In the genomic region with DNA sequence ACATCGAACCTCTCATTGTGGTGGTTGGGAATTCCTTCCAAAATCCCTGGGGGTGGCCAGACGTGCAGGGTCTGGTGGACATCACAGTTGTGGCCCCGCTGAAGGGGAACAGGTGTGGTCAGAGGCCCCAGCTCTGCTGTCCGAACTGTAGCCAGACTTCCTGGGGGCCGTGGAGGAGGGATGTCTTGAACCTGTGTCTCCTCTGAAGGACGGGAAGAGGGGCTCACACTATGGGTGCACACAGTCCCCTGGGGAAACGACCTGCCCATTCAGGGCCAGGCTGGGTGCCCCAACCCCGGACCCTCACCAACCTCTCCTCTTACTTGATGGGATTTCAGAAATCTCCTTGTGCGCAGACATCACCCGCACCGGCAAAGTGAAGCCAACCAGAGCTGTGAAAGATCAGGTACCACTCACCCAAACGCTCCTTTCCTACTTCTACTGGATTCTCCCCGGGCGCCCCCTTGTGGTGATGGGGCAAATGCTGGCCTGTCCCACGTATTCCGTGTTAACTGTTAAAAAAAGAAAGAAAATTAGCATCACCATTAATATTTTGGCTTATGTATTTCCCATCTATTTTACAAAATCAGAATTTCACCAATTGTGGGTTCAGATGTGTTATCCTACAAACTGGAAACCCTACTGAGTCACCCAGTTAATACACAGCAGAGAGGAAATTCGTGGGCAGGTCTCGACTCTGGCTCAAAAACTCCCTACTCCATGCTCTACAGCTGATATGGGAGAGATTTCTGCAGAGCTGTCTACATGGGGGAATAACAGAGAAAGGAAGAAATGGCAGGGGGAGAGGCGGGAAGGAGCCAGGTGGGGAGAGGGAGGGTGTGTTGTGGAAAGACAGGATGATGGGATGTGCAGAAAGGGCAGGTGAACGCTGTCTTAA, we compare ENCODE assay signal across 8 cellular contexts. TPM values are rescaled to one million over a fixed set of nuclear protein-coding genes. Genes with fewer than 3 reads are reported as not detected.
A peak's percentile ranks its signal among the peaks of the same experiment; 100 is the strongest.
DNase-seq lines count a peak whose midpoint lies in the region; ATAC-seq and TF ChIP-seq lines count a peak whose summit lies in the region.

No MANE protein-coding gene starts in this region.

- no peaks in the 10 kb centered on the region for H3K36me3 Mint-ChIP-seq in activated naive CD8-positive, alpha-beta T cell treated with anti-CD3 and anti-CD28 coated beads for 36 hours

- peaks cover 3% of the 10 kb centered on the region for H3K4me1 Mint-ChIP-seq in activated naive CD8-positive, alpha-beta T cell treated with anti-CD3 and anti-CD28 coated beads for 36 hours

- no peaks in the 10 kb centered on the region for H3K4me1 ChIP-seq in DND-41 (ENCODE audit: insufficient read depth, low read length)

- H3K4me3 ChIP-seq in DND-41 (ENCODE audit: low read depth in 1 of 2, low read length in 2 of 2), result no peak overlapping the region
- H3K4me3 ChIP-seq in LNCaP clone FGC (ENCODE audit: low read depth, low read length), result no peak overlapping the region
- no peak overlapping the region for H3K4me3 ChIP-seq in retinal pigment epithelial cell (ENCODE audit: low read length)

- ATAC-seq in DND-41 (ENCODE audit: insufficient read depth, low read depth), result peak; percentile 78; the same call in 2 of the 3 replicates
- ATAC-seq in SK-N-SH treated with all-trans-retinoic acid at 6 μM for 48 hours, result peak; percentile 96
- ATAC-seq in left ventricle myocardium superior, result peak; percentile 53
- no peak for ATAC-seq in HG03039 (IDR thresholded peaks at IDR 0.05; ENCODE audit: unreplicated experiment)
- ATAC-seq in GM21723 (IDR thresholded peaks at IDR 0.05; ENCODE audit: unreplicated experiment), result no peak

- DNase-seq in DND-41, result peak; percentile 57
- peak; percentile 7 for DNase-seq in LNCaP clone FGC (ENCODE audit: low read depth)
- DNase-seq in activated naive CD8-positive, alpha-beta T cell treated with anti-CD3 and anti-CD28 coated beads for 36 hours, result peak; percentile 67
- peak; percentile 69 for DNase-seq in left ventricle myocardium superior
- peak; percentile 11 for DNase-seq in retinal pigment epithelial cell (ENCODE audit: low read depth)

- no peaks in the 10 kb centered on the region for H3K27me3 ChIP-seq in DND-41 (ENCODE audit: insufficient read depth, low read length, poor library complexity)

- peaks cover 7% of the 10 kb centered on the region for H4K20me1 ChIP-seq in DND-41 (ENCODE audit: insufficient read depth, low read length)

- no peak overlapping the region for H3K9ac ChIP-seq in DND-41 (ENCODE audit: low read depth, low read length)

- H3K79me2 ChIP-seq in DND-41 (ENCODE audit: insufficient read depth, low read length), result no peaks in the 10 kb centered on the region

- no peaks in the 10 kb centered on the region for H3K9me3 Mint-ChIP-seq in activated naive CD8-positive, alpha-beta T cell treated with anti-CD3 and anti-CD28 coated beads for 36 hours

- no peak overlapping the region for H3K4me2 ChIP-seq in DND-41 (ENCODE audit: insufficient read depth, low read length)

- no peak overlapping the region for H3K27ac ChIP-seq in DND-41 (ENCODE audit: low read length)

- intact Hi-C loops in left ventricle myocardium superior (cut with micrococcal nuclease), result no loop called here

- H3K36me3 ChIP-seq in DND-41 (ENCODE audit: insufficient read depth, low read length), result no peaks in the 10 kb centered on the region

- peaks cover 23% of the 10 kb centered on the region for H3K27me3 Mint-ChIP-seq in activated naive CD8-positive, alpha-beta T cell treated with anti-CD3 and anti-CD28 coated beads for 36 hours

- no peak overlapping the region for H2AFZ ChIP-seq in DND-41 (ENCODE audit: low read depth, low read length)

- no peaks in the 10 kb centered on the region for H3K9me3 ChIP-seq in DND-41 (ENCODE audit: insufficient read depth, low read length, severe bottlenecking)

- no peak overlapping the region for H3K27ac Mint-ChIP-seq in activated naive CD8-positive, alpha-beta T cell treated with anti-CD3 and anti-CD28 coated beads for 36 hours

- TF ChIP-seq CTCF in DND-41 (IDR thresholded peaks at IDR 0.05; ENCODE audit: borderline replicate concordance, extremely low read depth, low read length, poor library complexity, severe bottlenecking), result peak; percentile 84
- TF ChIP-seq CTCF in LNCaP clone FGC (IDR thresholded peaks at IDR 0.05; ENCODE audit: control insufficient read depth, extremely low read depth, insufficient read depth), result peak; percentile 58
- TF ChIP-seq CTCF in retinal pigment epithelial cell (conservative IDR thresholded peaks at IDR 0.05; ENCODE audit: low read depth, low read length), result peak; percentile 97

- no peak overlapping the region for H3K4me3 Mint-ChIP-seq in activated naive CD8-positive, alpha-beta T cell treated with anti-CD3 and anti-CD28 coated beads for 36 hours

TF ChIP-seq in SK-N-SH treated with all-trans-retinoic acid at 6 μM for 48 hours, 23 proteins besides CTCF, POLR2A, EP300 and RAD21:
- TF ChIP-seq ZNF70 (CRISPR knock-in tag; IDR thresholded peaks at IDR 0.05) (no peak), ARNTL (CRISPR knock-in tag; IDR thresholded peaks at IDR 0.05; ENCODE audit: borderline replicate concordance, low read depth) (no peak), ESRRG (CRISPR knock-in tag; IDR thresholded peaks at IDR 0.05) (no peak), ZNF8 (CRISPR knock-in tag; IDR thresholded peaks at IDR 0.05) (no peak), OSR1 (CRISPR knock-in tag; IDR thresholded peaks at IDR 0.05) (no peak), ZNF565 (CRISPR knock-in tag; conservative IDR thresholded peaks at IDR 0.05; ENCODE audit: low read depth) (no peak), GLIS3 (CRISPR knock-in tag; IDR thresholded peaks at IDR 0.05) (no peak), ZFP3 (CRISPR knock-in tag; IDR thresholded peaks at IDR 0.05) (no peak)
- TF ChIP-seq, protein P1, sequence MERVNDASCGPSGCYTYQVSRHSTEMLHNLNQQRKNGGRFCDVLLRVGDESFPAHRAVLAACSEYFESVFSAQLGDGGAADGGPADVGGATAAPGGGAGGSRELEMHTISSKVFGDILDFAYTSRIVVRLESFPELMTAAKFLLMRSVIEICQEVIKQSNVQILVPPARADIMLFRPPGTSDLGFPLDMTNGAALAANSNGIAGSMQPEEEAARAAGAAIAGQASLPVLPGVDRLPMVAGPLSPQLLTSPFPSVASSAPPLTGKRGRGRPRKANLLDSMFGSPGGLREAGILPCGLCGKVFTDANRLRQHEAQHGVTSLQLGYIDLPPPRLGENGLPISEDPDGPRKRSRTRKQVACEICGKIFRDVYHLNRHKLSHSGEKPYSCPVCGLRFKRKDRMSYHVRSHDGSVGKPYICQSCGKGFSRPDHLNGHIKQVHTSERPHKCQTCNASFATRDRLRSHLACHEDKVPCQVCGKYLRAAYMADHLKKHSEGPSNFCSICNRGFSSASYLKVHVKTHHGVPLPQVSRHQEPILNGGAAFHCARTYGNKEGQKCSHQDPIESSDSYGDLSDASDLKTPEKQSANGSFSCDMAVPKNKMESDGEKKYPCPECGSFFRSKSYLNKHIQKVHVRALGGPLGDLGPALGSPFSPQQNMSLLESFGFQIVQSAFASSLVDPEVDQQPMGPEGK (CRISPR knock-in tag; IDR thresholded peaks at IDR 0.05; ENCODE audit: borderline replicate concordance), result no peak
- TF ChIP-seq, protein P2, sequence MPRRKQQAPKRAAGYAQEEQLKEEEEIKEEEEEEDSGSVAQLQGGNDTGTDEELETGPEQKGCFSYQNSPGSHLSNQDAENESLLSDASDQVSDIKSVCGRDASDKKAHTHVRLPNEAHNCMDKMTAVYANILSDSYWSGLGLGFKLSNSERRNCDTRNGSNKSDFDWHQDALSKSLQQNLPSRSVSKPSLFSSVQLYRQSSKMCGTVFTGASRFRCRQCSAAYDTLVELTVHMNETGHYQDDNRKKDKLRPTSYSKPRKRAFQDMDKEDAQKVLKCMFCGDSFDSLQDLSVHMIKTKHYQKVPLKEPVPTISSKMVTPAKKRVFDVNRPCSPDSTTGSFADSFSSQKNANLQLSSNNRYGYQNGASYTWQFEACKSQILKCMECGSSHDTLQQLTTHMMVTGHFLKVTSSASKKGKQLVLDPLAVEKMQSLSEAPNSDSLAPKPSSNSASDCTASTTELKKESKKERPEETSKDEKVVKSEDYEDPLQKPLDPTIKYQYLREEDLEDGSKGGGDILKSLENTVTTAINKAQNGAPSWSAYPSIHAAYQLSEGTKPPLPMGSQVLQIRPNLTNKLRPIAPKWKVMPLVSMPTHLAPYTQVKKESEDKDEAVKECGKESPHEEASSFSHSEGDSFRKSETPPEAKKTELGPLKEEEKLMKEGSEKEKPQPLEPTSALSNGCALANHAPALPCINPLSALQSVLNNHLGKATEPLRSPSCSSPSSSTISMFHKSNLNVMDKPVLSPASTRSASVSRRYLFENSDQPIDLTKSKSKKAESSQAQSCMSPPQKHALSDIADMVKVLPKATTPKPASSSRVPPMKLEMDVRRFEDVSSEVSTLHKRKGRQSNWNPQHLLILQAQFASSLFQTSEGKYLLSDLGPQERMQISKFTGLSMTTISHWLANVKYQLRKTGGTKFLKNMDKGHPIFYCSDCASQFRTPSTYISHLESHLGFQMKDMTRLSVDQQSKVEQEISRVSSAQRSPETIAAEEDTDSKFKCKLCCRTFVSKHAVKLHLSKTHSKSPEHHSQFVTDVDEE (CRISPR knock-in tag; IDR thresholded peaks at IDR 0.05), result no peak
- TF ChIP-seq, protein P3, sequence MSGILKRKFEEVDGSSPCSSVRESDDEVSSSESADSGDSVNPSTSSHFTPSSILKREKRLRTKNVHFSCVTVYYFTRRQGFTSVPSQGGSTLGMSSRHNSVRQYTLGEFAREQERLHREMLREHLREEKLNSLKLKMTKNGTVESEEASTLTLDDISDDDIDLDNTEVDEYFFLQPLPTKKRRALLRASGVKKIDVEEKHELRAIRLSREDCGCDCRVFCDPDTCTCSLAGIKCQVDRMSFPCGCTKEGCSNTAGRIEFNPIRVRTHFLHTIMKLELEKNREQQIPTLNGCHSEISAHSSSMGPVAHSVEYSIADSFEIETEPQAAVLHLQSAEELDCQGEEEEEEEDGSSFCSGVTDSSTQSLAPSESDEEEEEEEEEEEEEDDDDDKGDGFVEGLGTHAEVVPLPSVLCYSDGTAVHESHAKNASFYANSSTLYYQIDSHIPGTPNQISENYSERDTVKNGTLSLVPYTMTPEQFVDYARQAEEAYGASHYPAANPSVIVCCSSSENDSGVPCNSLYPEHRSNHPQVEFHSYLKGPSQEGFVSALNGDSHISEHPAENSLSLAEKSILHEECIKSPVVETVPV (CRISPR knock-in tag; IDR thresholded peaks at IDR 0.05), result no peak

RNA-seq across cellular contexts. Expression of a gene that starts 28.1 kb away (rescaled TPM):
- 1 to 10 TPM; 3.7 to 4.2 TPM for total RNA-seq in activated naive CD8-positive, alpha-beta T cell treated with anti-CD3 and anti-CD28 coated beads for 36 hours
- 0.67 TPM for total RNA-seq in left ventricle myocardium superior

RNA-seq across cellular contexts. Expression of a gene that starts 35.9 kb away (rescaled TPM):
- total RNA-seq in activated naive CD8-positive, alpha-beta T cell treated with anti-CD3 and anti-CD28 coated beads for 36 hours, result not detected
- not detected for total RNA-seq in left ventricle myocardium superior

Comparison
In these comparisons a context has a peak if more than half of its experiments do, and no peak if none do; other contexts are left out.
1. ATAC-seq: peak in DND-41 (single experiment), SK-N-SH treated with all-trans-retinoic acid at 6 μM for 48 hours (single experiment) and left ventricle myocardium superior (single experiment); none in HG03039 (single experiment) and GM21723 (single experiment).
2. DNase-seq: peak in every context shown above with its lines; median percentile 69 in left ventricle myocardium superior; 67 in activated naive CD8-positive, alpha-beta T cell treated with anti-CD3 and anti-CD28 coated beads for 36 hours; 57 in DND-41; 11 in retinal pigment epithelial cell; 7 in LNCaP clone FGC.
3. Peak in every context shown above with its lines, with median percentiles within 50 percentile points of each other: CTCF ChIP-seq.